ENCODE assay signal across 8 cellular contexts in the genomic region with DNA sequence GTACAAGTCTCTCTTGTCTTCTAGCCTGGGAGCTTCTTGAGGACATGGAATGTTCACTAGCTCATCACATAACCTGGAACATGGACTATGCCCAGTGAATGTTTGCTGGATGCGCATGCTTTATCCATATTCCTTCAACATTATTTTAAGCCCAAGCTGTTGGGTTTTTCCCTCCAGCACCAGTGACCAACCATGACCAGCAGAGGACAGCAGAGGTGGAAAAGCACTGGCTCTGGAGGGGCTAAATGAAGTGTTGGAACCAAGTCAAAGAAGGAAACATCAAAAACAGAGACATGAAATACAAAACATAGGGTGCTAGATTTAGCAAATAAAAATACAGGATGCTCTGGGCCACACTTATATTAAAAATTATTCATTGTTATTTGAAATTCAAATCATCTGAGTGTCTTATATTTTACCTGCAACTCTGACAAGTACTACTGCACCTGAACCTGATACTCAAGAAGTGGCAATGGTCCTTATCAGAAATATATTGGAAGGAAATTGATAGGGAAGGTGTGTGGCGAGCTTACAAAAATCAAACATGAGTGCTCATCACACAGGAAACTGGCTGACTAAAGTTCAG.
DNase-seq lines count a peak whose midpoint lies in the region; ATAC-seq, FAIRE-seq and TF ChIP-seq lines count a peak whose summit lies in the region.

No MANE protein-coding gene starts in this region.

- no peak for ATAC-seq in HG03432 (IDR thresholded peaks at IDR 0.05; ENCODE audit: unreplicated experiment)

- H3K4me3 ChIP-seq in HL-60 (replicated peaks; ENCODE audit: insufficient read depth, low read length) (no peak overlapping the region), WERI-Rb-1 (ENCODE audit: low read depth, low read length) (no peak overlapping the region), epithelial cell of esophagus (ENCODE audit: low read length) (no peak overlapping the region)

- H3K27me3 ChIP-seq in HL-60 (ENCODE audit: insufficient read depth, poor library complexity, severe bottlenecking) (no peaks in the 10 kb centered on the region), WERI-Rb-1 (ENCODE audit: insufficient read depth, low read depth, severe bottlenecking) (no peaks in the 10 kb centered on the region)

- no peaks in the 10 kb centered on the region for H3K36me3 ChIP-seq in WERI-Rb-1

- TF ChIP-seq CTCF in D721Med (IDR thresholded peaks at IDR 0.05; ENCODE audit: insufficient read depth, missing control alignments): peak; percentile 41
- peak; percentile 66 for TF ChIP-seq CTCF in HL-60 (IDR thresholded peaks at IDR 0.05; ENCODE audit: insufficient read depth, low read length)
- TF ChIP-seq CTCF in WERI-Rb-1 (IDR thresholded peaks at IDR 0.05; ENCODE audit: low read depth, low read length): peak; percentile 77
- peak; percentile 79 for TF ChIP-seq CTCF in epithelial cell of esophagus (IDR thresholded peaks at IDR 0.05; ENCODE audit: insufficient read depth, low read depth, low read length, missing control alignments)

- H3K9me3 ChIP-seq in WERI-Rb-1 (ENCODE audit: severe bottlenecking): peaks cover 4% of the 10 kb centered on the region

- DNase-seq in D721Med (ENCODE audit: insufficient read length, low spot score) (no peak), HL-60 (ENCODE audit: low read depth in 1 of 2, low spot score in 1 of 2) (peak in 1 of 2 experiments; percentile 60), WERI-Rb-1 (peak; percentile 45), epithelial cell of esophagus (ENCODE audit: low read depth) (peak; percentile 25), stromal cell of bone marrow (ENCODE audit: low read depth) (peak; percentile 8), amniotic stem cell (lab: John Stamatoyannopoulos, UW) (no peak), NCI-H1436 treated with DMSO at 0.1 percent for 48 hours (lab: John Stamatoyannopoulos, UW) (no peak)

- FAIRE-seq in D721Med (lab: Jason Lieb, UNC): no peak

- H3K27ac ChIP-seq in HL-60 (replicated peaks): peak overlapping the region; percentile 66; the same call in 1 of the 2 replicates
- H3K27ac ChIP-seq in WERI-Rb-1: no peak overlapping the region

Comparison
In these comparisons a context has a peak if more than half of its experiments do, and no peak if none do; other contexts are left out.
1. DNase-seq: peak in WERI-Rb-1 (single experiment), epithelial cell of esophagus (single experiment) and stromal cell of bone marrow (single experiment); none in D721Med (single experiment), amniotic stem cell (single experiment) and NCI-H1436 treated with DMSO at 0.1 percent for 48 hours (single experiment).
2. Peak in every context shown above with its lines, with median percentiles within 50 percentile points of each other: CTCF ChIP-seq.